ENCODE assay signal across 8 cellular contexts in genomic region chrX:72573158-72573511, GRCh38. TPM values are rescaled to one million over a fixed set of nuclear protein-coding genes. Genes with fewer than 3 reads are reported as not detected.
DNase-seq lines count a peak whose midpoint lies in the region; ATAC-seq, FAIRE-seq and TF ChIP-seq lines count a peak whose summit lies in the region.

No MANE protein-coding gene starts in this region.

- peaks cover 17% of the 10 kb centered on the region for H3K36me3 ChIP-seq in HUES64 (ENCODE audit: insufficient read depth, low read length)
- peaks cover 2 to 6% (median 2%) of the 10 kb centered on the region in 4 experiments; a peak in 4 of 8 replicates for H3K36me3 ChIP-seq in H1 (ENCODE audit: control insufficient read depth in 2 of 4, insufficient read depth in 4 of 4, low read length in 3 of 4)
- H3K36me3 ChIP-seq in prostate gland = no peaks in the 10 kb centered on the region

- H3K4me2 ChIP-seq in H1 (ENCODE audit: insufficient read depth in 1 of 2, low read depth in 2 of 2, low read length in 2 of 2) = peak overlapping the region; percentile 68 to 79

- H2BK12ac ChIP-seq in H1 (ENCODE audit: low read depth, low read length) = no peak overlapping the region

- H3K23me2 ChIP-seq in H1 (ENCODE audit: low read depth, low read length) = no peaks in the 10 kb centered on the region

- H3K79me1 ChIP-seq in H1 (ENCODE audit: low read depth, low read length) = no peaks in the 10 kb centered on the region

- no peak overlapping the region for H3K23ac ChIP-seq in H1 (ENCODE audit: insufficient read length)

- intact Hi-C loops in prostate gland (cut with DNase I) = no loop called here

- H2BK5ac ChIP-seq in H1 (ENCODE audit: low read depth, low read length) = no peak overlapping the region

- H2AK5ac ChIP-seq in H1 (ENCODE audit: low read depth, low read length) = no peak overlapping the region

- H3K4me3 ChIP-seq in AG04450 (ENCODE audit: low read depth, low read length) (peak overlapping the region; percentile 74), HUES64 (ENCODE audit: low read length) (peak overlapping the region; percentile 94), H1 (ENCODE audit: extremely low read depth in 1 of 4, insufficient read depth in 2 of 4, low read depth in 3 of 4, low read length in 4 of 4) (peak overlapping the region; percentile 75 to 98 (median 82)), prostate gland (peak overlapping the region; percentile 40 to 43)

- H3K27ac ChIP-seq in AG04450 (ENCODE audit: low read depth, low read length) (no peak overlapping the region), HUES64 (ENCODE audit: low read depth, low read length) (no peak overlapping the region), H1 (ENCODE audit: low read depth, low read length) (peak overlapping the region; percentile 88; the same call in 1 of the 2 replicates), prostate gland (peak overlapping the region; percentile 74 to 77)

- H3K18ac ChIP-seq in H1 (ENCODE audit: extremely low read depth, low read length) = no peak overlapping the region

- FAIRE-seq in H1 (lab: Jason Lieb, UNC) = no peak

- H2AFZ ChIP-seq in H1 (ENCODE audit: low read length) = peak overlapping the region; percentile 64

- no peaks in the 10 kb centered on the region for H3K27me3 ChIP-seq in AG04450 (ENCODE audit: control insufficient read depth, insufficient read depth, low read length)
- no peaks in the 10 kb centered on the region for H3K27me3 ChIP-seq in HUES64 (ENCODE audit: insufficient read depth, low read length)
- no peaks in the 10 kb centered on the region for H3K27me3 ChIP-seq in H1 (replicated peaks in 1 of 4; ENCODE audit: control insufficient read depth in 3 of 4, extremely low read depth in 1 of 4, insufficient read depth in 3 of 4, low read length in 3 of 4)
- no peaks in the 10 kb centered on the region for H3K27me3 ChIP-seq in prostate gland (replicated peaks; ENCODE audit: insufficient read depth)

- TF ChIP-seq EP300 in H1 (IDR thresholded peaks at IDR 0.05; ENCODE audit: borderline replicate concordance in 1 of 2, low read depth in 2 of 2, low read length in 2 of 2) = no peak

- CTCF ChIA-PET in AG04450 (lab: Charles Lee) (interaction anchor here (0.6 to 1.0 kb wide), 5 partner anchors 11 to 570 kb away, joined by 3 to 6 read pairs (median 4); no protein-coding TSS in a partner anchor), H1 (lab: Charles Lee; ENCODE audit: partially characterized antibody) (no interaction called here)

- H4K91ac ChIP-seq in H1 (replicated peaks; ENCODE audit: insufficient read length, low read length) = no peak overlapping the region

- H3K4me1 ChIP-seq in HUES64 (ENCODE audit: insufficient read depth, low read length) = peaks cover 2% of the 10 kb centered on the region; the same call in 1 of the 2 replicates
- H3K4me1 ChIP-seq in H1 (replicated peaks in 1 of 4; ENCODE audit: control insufficient read depth in 3 of 4, insufficient read depth in 4 of 4, low read length in 3 of 4) = no peaks in the 10 kb centered on the region
- no peaks in the 10 kb centered on the region for H3K4me1 ChIP-seq in prostate gland (replicated peaks)

- H3K9ac ChIP-seq in HUES64 (ENCODE audit: low read depth, low read length) (peak overlapping the region; percentile 87), H1 (replicated peaks in 1 of 4; ENCODE audit: extremely low read depth in 1 of 4, low read depth in 3 of 4, low read length in 3 of 4) (no peak overlapping the region)

- TF ChIP-seq RAD21 in H1 (IDR thresholded peaks at IDR 0.05 in 1 of 2, conservative IDR thresholded peaks at IDR 0.05 in 1 of 2; ENCODE audit: low read depth in 2 of 2, low read length in 2 of 2) = no peak

- H3K9me3 ChIP-seq in AG04450 (ENCODE audit: control insufficient read depth, insufficient read depth, low read length) (no peaks in the 10 kb centered on the region), HUES64 (ENCODE audit: insufficient read depth, low read depth, low read length) (no peaks in the 10 kb centered on the region), H1 (ENCODE audit: insufficient read depth in 2 of 2, low read depth in 1 of 2, low read length in 1 of 2) (no peaks in the 10 kb centered on the region), prostate gland (no peaks in the 10 kb centered on the region)

- H4K5ac ChIP-seq in H1 (ENCODE audit: insufficient read length, low read depth, low read length) = no peak overlapping the region

- TF ChIP-seq CTCF in AG04450 (IDR thresholded peaks at IDR 0.05; ENCODE audit: low read depth, low read length) (peak; percentile 7; the same call in 1 of the 2 replicates), H1 (IDR thresholded peaks at IDR 0.05; ENCODE audit: control extremely low read depth in 1 of 3, insufficient read depth in 1 of 3, low read depth in 1 of 3, low read length in 3 of 3) (no peak), prostate gland (IDR thresholded peaks at IDR 0.05) (no peak)

- H2BK120ac ChIP-seq in H1 (replicated peaks; ENCODE audit: low read depth, low read length) = no peak overlapping the region

- WGBS in HUES64 = 0% methylated on average over 6 of the region's 7 CpGs
- 0% methylated on average over 4 of the region's 7 CpGs; no CpG with 5 or more reads in 1 of the 2 experiments for WGBS in H1 (ENCODE audit: extremely low coverage in 1 of 2, insufficient coverage in 1 of 2, insufficient read length in 1 of 2, insufficient replicate concordance in 2 of 2, low coverage in 1 of 2, low lambda C conversion rate in 2 of 2, missing lambda C conversion rate in 1 of 2), 2 experiments
- 0% methylated on average over 5 of the region's 7 CpGs for WGBS in prostate gland

- no peaks in the 10 kb centered on the region for H3K79me2 ChIP-seq in H1 (ENCODE audit: control insufficient read depth in 1 of 2, insufficient read depth in 2 of 2, low read length in 2 of 2)

- peak; percentile 26 for ATAC-seq in GM19467 (IDR thresholded peaks at IDR 0.05; ENCODE audit: unreplicated experiment)
- ATAC-seq in GM18519 (IDR thresholded peaks at IDR 0.05; ENCODE audit: low FRiP score, unreplicated experiment) = no peak
- no peak for ATAC-seq in esophagus mucosa

- no peak overlapping the region for H4K8ac ChIP-seq in H1 (ENCODE audit: extremely low read depth, insufficient read depth, low read length)

- DNase-seq in AG04450 (ENCODE audit: low read depth, low spot score) (no peak), H1 (ENCODE audit: low read depth in 1 of 2, low spot score in 2 of 2) (no peak), prostate gland (ENCODE audit: low spot score) (no peak), NCI-H1105 treated with DMSO at 0.1 percent for 48 hours (lab: John Stamatoyannopoulos, UW) (no peak)

- no peak for TF ChIP-seq POLR2A in H1 (IDR thresholded peaks at IDR 0.05; ENCODE audit: control extremely low read depth in 1 of 2, low read depth in 2 of 2, low read length in 2 of 2)
- no peak for TF ChIP-seq POLR2A in prostate gland (IDR thresholded peaks at IDR 0.05)

- H3K14ac ChIP-seq in H1 (ENCODE audit: insufficient read length) = no peak overlapping the region

- H2BK15ac ChIP-seq in H1 (ENCODE audit: low read length) = no peak overlapping the region

- no peak overlapping the region for H3K4ac ChIP-seq in H1 (replicated peaks; ENCODE audit: insufficient read length, low read depth, low read length)

- POLR2A ChIA-PET in AG04450 (lab: Yijun Ruan, JAX) (no interaction called here), H1 (lab: Charles Lee; ENCODE audit: partially characterized antibody) (no interaction called here)

- H2BK20ac ChIP-seq in H1 (ENCODE audit: low read length) = no peak overlapping the region

- H3K56ac ChIP-seq in H1 (replicated peaks; ENCODE audit: insufficient read length, low read depth, low read length) = no peak overlapping the region

- H4K20me1 ChIP-seq in H1 (replicated peaks in 1 of 2; ENCODE audit: control insufficient read depth in 1 of 2, insufficient read depth in 2 of 2, low read length in 2 of 2) = no peaks in the 10 kb centered on the region

TF ChIP-seq in H1, 55 proteins besides CTCF, POLR2A, EP300 and RAD21 (continues in another document):
- TF ChIP-seq RNF2 (IDR thresholded peaks at IDR 0.05; ENCODE audit: borderline replicate concordance, low read depth, low read length, missing control alignments, poor library complexity, severe bottlenecking) (no peak), POLR2AphosphoS5 (IDR thresholded peaks at IDR 0.05; ENCODE audit: low read depth, low read length) (no peak), BCL11A (IDR thresholded peaks at IDR 0.05; ENCODE audit: low read depth in 2 of 2, low read length in 2 of 2) (no peak), SP4 (IDR thresholded peaks at IDR 0.05; ENCODE audit: low read length) (no peak), TEAD4 (IDR thresholded peaks at IDR 0.05; ENCODE audit: low read depth, low read length) (no peak), GTF2F1 (IDR thresholded peaks at IDR 0.05; ENCODE audit: borderline replicate concordance, low read depth, low read length) (no peak), JUN (IDR thresholded peaks at IDR 0.05; ENCODE audit: low read depth, low read length) (no peak), BRCA1 (IDR thresholded peaks at IDR 0.05; ENCODE audit: low read depth, low read length) (no peak), ZNF274 (IDR thresholded peaks at IDR 0.05; ENCODE audit: borderline replicate concordance, extremely low read depth, low read length) (no peak), SP2 (IDR thresholded peaks at IDR 0.05; ENCODE audit: low read length) (no peak), TAF7 (optimal IDR thresholded peaks at IDR 0.05; ENCODE audit: borderline replicate concordance, low read depth, low read length) (no peak), CBX8 (IDR thresholded peaks at IDR 0.05; ENCODE audit: borderline replicate concordance, low read depth, low read length) (no peak), CEBPB (IDR thresholded peaks at IDR 0.05; ENCODE audit: low read depth, low read length) (no peak), JUND (IDR thresholded peaks at IDR 0.05; ENCODE audit: low read length) (no peak), PHF8 (conservative IDR thresholded peaks at IDR 0.05; ENCODE audit: low read depth, low read length) (no peak), TAF1 (IDR thresholded peaks at IDR 0.05; ENCODE audit: low read depth, low read length) (no peak)

RNA-seq across cellular contexts. Expression of gene HDAC8, which starts 0.5 kb away (rescaled TPM):
- 22.7 and 24.8 TPM in 2 replicates for polyA plus RNA-seq in AG04450 (2011; rRNA removed)
- 29.6 and 32.5 TPM in 2 replicates for polyA minus RNA-seq in AG04450 (2011; rRNA and poly(A)+ RNA removed)
- 14.9 TPM for polyA plus RNA-seq in HUES64 (2013, experiment 1 of 2)
- 16.4 TPM for polyA plus RNA-seq in HUES64 (2013, experiment 2 of 2)
- 16.9 and 20.3 TPM in 2 replicates for total RNA-seq in H1 (2021; fragmentation: NEBNext Ultra II Directional; extraction: Animal tissue kit (Norgen Biotek cat#: 25700))
- 9.6 and 9.7 TPM in 2 replicates for polyA plus RNA-seq in H1 (2011; rRNA removed)
- polyA plus RNA-seq in H1 (2011; cell fraction: cytosol; rRNA removed) = 13.7 TPM
- polyA plus RNA-seq in H1 (2011; cell fraction: nucleus; rRNA removed) = 13.0 TPM
- 16.9 to 20.1 TPM (median 17.3 TPM) in 4 replicates for polyA plus RNA-seq in H1 (2012, experiment 1 of 2)
- 6.2 TPM for polyA plus RNA-seq in H1 (2012, experiment 2 of 2)
- 10.2 TPM for polyA plus RNA-seq in H1 (2013, experiment 1 of 2)
- 10.9 TPM for polyA plus RNA-seq in H1 (2013, experiment 2 of 2)
- 32.7 and 35.4 TPM in 2 replicates for polyA minus RNA-seq in H1 (2011; rRNA and poly(A)+ RNA removed)
- polyA minus RNA-seq in H1 (2011; cell fraction: cytosol; rRNA and poly(A)+ RNA removed) = 9.1 TPM
- 66.8 TPM for polyA minus RNA-seq in H1 (2011; cell fraction: nucleus; rRNA and poly(A)+ RNA removed)
- 10 to 100 TPM; 25.3 to 32.3 TPM for total RNA-seq in prostate gland
- 17.9 TPM for total RNA-seq in esophagus mucosa

Comparison
In these comparisons a context has a peak if more than half of its experiments do, and no peak if none do; other contexts are left out.
1. H3K27ac ChIP-seq: peak in H1 (single experiment) and prostate gland (2 of 2); none in AG04450 (single experiment) and HUES64 (single experiment).
2. H3K4me3 ChIP-seq: peak in every context shown above with its lines; median percentile 94 in HUES64; 82 in H1; 74 in AG04450; 42 in prostate gland.